13 cellular contexts compared by ENCODE assay signal in genomic region chr1:185960377-185961151, GRCh38.
A peak's percentile ranks its signal among the peaks of the same experiment; 100 is the strongest.
DNase-seq lines count a peak whose midpoint lies in the region; ATAC-seq, FAIRE-seq and TF ChIP-seq lines count a peak whose summit lies in the region.
"Had no signal": no experiment of that assay in that cellular context is flagged by ENCODE, and none has a peak within 500 bp of the region (broad histone marks: within the 10 kb centered on the region; RNA-seq: fewer than 3 reads in every experiment).

No MANE protein-coding gene starts in this region.

- H3K9me3 ChIP-seq in esophagus muscularis mucosa (no peaks in the 10 kb centered on the region), HepG2 (ENCODE audit: low read length) (no peaks in the 10 kb centered on the region), thyroid gland (no peaks in the 10 kb centered on the region)

- no peak overlapping the region for H3K9ac ChIP-seq in HepG2 (ENCODE audit: insufficient read depth, low read depth, low read length)

- intact Hi-C loops in esophagus muscularis mucosa (cut with DNase I): no loop called here
- intact Hi-C loops in HepG2 (cut with micrococcal nuclease; ENCODE audit: unreplicated experiment): no loop called here
- intact Hi-C loops in thyroid gland (cut with DNase I): no loop called here

- CTCF ChIA-PET in HepG2 (lab: Yijun Ruan, JAX; ENCODE audit: low intra/inter-chr PET ratio, low total read pairs): no interaction called here

- no peaks in the 10 kb centered on the region for H3K79me2 ChIP-seq in HepG2 (ENCODE audit: insufficient read depth, low read length)

- H2AFZ ChIP-seq in HepG2 (ENCODE audit: low read length): no peak overlapping the region

- no peak overlapping the region for H3K4me2 ChIP-seq in HepG2 (ENCODE audit: low read depth, low read length)

- H3K27me3 ChIP-seq in esophagus muscularis mucosa (no peaks in the 10 kb centered on the region), HepG2 (ENCODE audit: control insufficient read depth in 1 of 2, insufficient read depth in 2 of 2, low read length in 2 of 2) (no peaks in the 10 kb centered on the region), thyroid gland (no peaks in the 10 kb centered on the region)

- WGBS in esophagus muscularis mucosa: 45% methylated on average over 5 of the region's 5 CpGs
- under 1% methylated on average over 5 of the region's 5 CpGs for WGBS in HepG2 (ENCODE audit: low lambda C conversion rate)
- 77 to 82% methylated on average over 5 of the region's 5 CpGs for WGBS in thyroid gland, 2 donors

- peaks cover 14 to 68% (median 65%) of the 10 kb centered on the region in 4 donors for H3K4me1 ChIP-seq in esophagus muscularis mucosa
- no peaks in the 10 kb centered on the region for H3K4me1 ChIP-seq in HepG2 (ENCODE audit: insufficient read depth, low read length)
- peaks cover 0 to 11% of the 10 kb centered on the region in 2 donors for H3K4me1 ChIP-seq in thyroid gland

- no TSS peak for BruUV-seq in HepG2 (replicated peaks; lab: Mats Ljungman, UMichigan)

- no peaks in the 10 kb centered on the region for H3K36me3 ChIP-seq in esophagus muscularis mucosa
- H3K36me3 ChIP-seq in HepG2 (replicated peaks in 1 of 2; ENCODE audit: control insufficient read depth in 1 of 2, insufficient read depth in 2 of 2, low read length in 2 of 2): no peaks in the 10 kb centered on the region
- no peaks in the 10 kb centered on the region for H3K36me3 ChIP-seq in thyroid gland

- TF ChIP-seq RAD21 in HepG2 (CRISPR knock-in tag; IDR thresholded peaks at IDR 0.05): no peak

- H4K20me1 ChIP-seq in HepG2 (ENCODE audit: insufficient read depth, low read length): no peaks in the 10 kb centered on the region

- TF ChIP-seq EP300 in esophagus muscularis mucosa (IDR thresholded peaks at IDR 0.05) (no peak), HepG2 (IDR thresholded peaks at IDR 0.05; ENCODE audit: low read depth in 2 of 2, low read length in 2 of 2) (no peak), HepG2 (CRISPR knock-in tag; IDR thresholded peaks at IDR 0.05; ENCODE audit: borderline replicate concordance) (no peak)

- TF ChIP-seq POLR2A in esophagus muscularis mucosa (IDR thresholded peaks at IDR 0.05; ENCODE audit: low read depth): no peak
- TF ChIP-seq POLR2A in HepG2 (IDR thresholded peaks at IDR 0.05; ENCODE audit: insufficient read depth in 1 of 2, low read depth in 2 of 2, low read length in 2 of 2): no peak
- TF ChIP-seq POLR2A in thyroid gland (IDR thresholded peaks at IDR 0.05): no peak

- POLR2A ChIA-PET in HepG2 (lab: Yijun Ruan, JAX): no interaction called here

- no peak for TF ChIP-seq CTCF in esophagus muscularis mucosa (IDR thresholded peaks at IDR 0.05)
- TF ChIP-seq CTCF in HepG2 (CRISPR knock-in tag; IDR thresholded peaks at IDR 0.05): no peak
- no peak for TF ChIP-seq CTCF in thyroid gland (IDR thresholded peaks at IDR 0.05)

- no peak for ATAC-seq in HepG2
- ATAC-seq in HG02678 (IDR thresholded peaks at IDR 0.05; ENCODE audit: unreplicated experiment): no peak
- ATAC-seq: natural killer cell had no signal

- FAIRE-seq in HepG2 (lab: Jason Lieb, UNC) (no peak), HTR-8/SVneo (lab: Jason Lieb, UNC) (no peak)

- no peak overlapping the region for H3K4me3 ChIP-seq in esophagus muscularis mucosa
- H3K4me3 ChIP-seq in HepG2 (replicated peaks in 1 of 3; ENCODE audit: insufficient read depth in 1 of 3, low read depth in 2 of 3, low read length in 3 of 3): no peak overlapping the region
- H3K4me3 ChIP-seq in thyroid gland (replicated peaks in 1 of 3): no peak overlapping the region

- DNase-seq in NCI-H748 (lab: John Stamatoyannopoulos, UW; ENCODE audit: unreplicated experiment) (peak; percentile 29), NCI-H748 treated with DMSO at 0.1 percent for 48 hours (lab: John Stamatoyannopoulos, UW) (no peak), esophagus muscularis mucosa (ENCODE audit: extremely low spot score) (peak; percentile 92), HepG2 (ENCODE audit: low spot score) (no peak), thyroid gland (peak; percentile 12 to 13), NCI-H1694 treated with DMSO at 0.1 percent for 48 hours (lab: John Stamatoyannopoulos, UW) (no peak), HTR-8/SVneo (ENCODE audit: insufficient read length, low spot score) (no peak)
- DNase-seq: 8988T; activated CD4-positive, alpha-beta T cell treated with anti-CD3 and anti-CD28 coated beads, Interleukin-2, amount 50 U/mL, for 48 hours; islet precursor cell; natural killer cell; stimulated activated CD4-positive, alpha-beta T cell treated with anti-CD3 and anti-CD28 coated beads, Interleukin-12 subunit alpha, Interleukin-12 subunit beta, amount 100 ng/mL, for 4 hours had no signal

- H3K27ac ChIP-seq in esophagus muscularis mucosa (replicated peaks in 1 of 4) (peak overlapping the region in 3 of 4 donors; percentile 41 to 43 (median 43)), HepG2 (ENCODE audit: extremely low read length, insufficient read depth, low read length) (no peak overlapping the region), thyroid gland (no peak overlapping the region)

- in situ Hi-C loops in HepG2 (cut with HindIII; ENCODE audit: extremely low pct_ligation_motif_present, low pct_unique_long_range_greater_than_20kb): no loop called here

TF ChIP-seq in HepG2, 621 proteins besides CTCF, POLR2A, EP300 and RAD21:
- TF ChIP-seq ZBTB4 (CRISPR knock-in tag; IDR thresholded peaks at IDR 0.05; ENCODE audit: borderline replicate concordance) (no peak), ATF7 (IDR thresholded peaks at IDR 0.05) (peak; percentile 86), ATF7 (CRISPR knock-in tag; IDR thresholded peaks at IDR 0.05) (no peak)

Comparison
In these comparisons a context has a peak if more than half of its experiments do, and no peak if none do; other contexts are left out.
1. DNase-seq: peak in NCI-H748 (single experiment), esophagus muscularis mucosa (single experiment) and thyroid gland (2 of 2); none in NCI-H748 treated with DMSO at 0.1 percent for 48 hours (single experiment), HepG2 (single experiment), NCI-H1694 treated with DMSO at 0.1 percent for 48 hours (single experiment) and HTR-8/SVneo (single experiment).
2. H3K27ac ChIP-seq: peak in esophagus muscularis mucosa (3 of 4); none in HepG2 (single experiment) and thyroid gland (0 of 3).